Comparison of ENCODE assay signal across 11 cellular contexts in genomic region chr2:23132000-23132399, GRCh38.
"Had no signal": no experiment of that assay in that cellular context is flagged by ENCODE, and none has a peak within 500 bp of the region (broad histone marks: within the 10 kb centered on the region; RNA-seq: fewer than 3 reads in every experiment).

No MANE protein-coding gene starts in this region.

- H3K4me1 ChIP-seq: HAP-1 had no signal

- DNase-seq: GM23248, GOT3, H7, H9, HCEC 1CT, HFFc6 had no signal

- H3K36me3 ChIP-seq: HAP-1 had no signal

- H3K9me3 ChIP-seq: HAP-1 had no signal

- H3K27ac ChIP-seq: GM23248 had no signal

- H3K4me3 Mint-ChIP-seq: GM23338, H9, HFFc6 had no signal

- FAIRE-seq: H1, H54 had no signal

- H3K9ac ChIP-seq: GM23248 had no signal

- H3K27ac Mint-ChIP-seq: GM23338, HFFc6 had no signal

- H3K4me3 ChIP-seq: GM23248, GM23338, HAP-1 had no signal

- ATAC-seq: GM23338, HCT116 had no signal

- H3K4me2 ChIP-seq: GM23338 had no signal

- H2AFZ ChIP-seq: GM23248, GM23338 had no signal
